Comparison of ENCODE assay signal across 9 cellular contexts in the genomic region with DNA sequence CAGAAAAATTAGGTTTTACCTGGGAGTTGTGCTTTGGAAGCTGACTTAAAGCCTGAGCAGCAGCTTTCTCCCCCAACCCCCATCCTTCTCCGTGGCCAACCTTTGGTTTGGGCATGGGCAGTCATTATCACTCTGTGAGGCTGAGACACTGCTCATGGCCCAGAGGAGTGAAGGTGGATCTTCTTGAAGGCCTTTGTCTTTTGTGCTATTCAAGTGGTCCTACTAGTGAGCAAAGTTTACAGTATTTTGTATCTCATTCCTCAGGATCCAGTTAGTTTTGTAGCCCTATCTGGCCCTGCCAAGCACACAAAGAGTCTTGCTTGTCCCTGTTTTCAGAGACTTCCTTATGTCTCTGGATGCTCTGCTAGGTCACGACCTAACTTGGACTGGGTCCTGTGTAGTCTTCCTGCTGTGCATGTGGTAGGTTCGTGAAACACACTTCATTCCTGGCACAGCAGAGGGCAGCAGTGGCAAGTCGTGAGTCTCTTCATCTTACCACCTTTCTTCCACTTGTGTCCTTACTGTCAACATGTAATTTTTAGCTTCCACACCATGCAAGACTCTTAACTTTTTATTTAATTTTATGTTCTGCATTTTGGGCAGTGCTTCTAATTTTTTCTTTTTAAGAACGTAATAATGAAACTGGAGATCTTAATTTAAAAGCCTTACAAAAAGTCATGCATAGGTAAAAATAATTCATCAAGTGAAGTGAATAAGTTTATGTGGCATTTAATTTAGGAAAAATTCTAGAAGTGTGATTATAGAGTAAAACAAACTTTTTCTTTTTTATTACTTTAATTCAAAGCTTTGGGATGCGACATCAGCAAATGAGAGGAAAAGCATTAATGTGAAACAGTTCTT. TPM values are rescaled to one million over a fixed set of nuclear protein-coding genes. Genes with fewer than 3 reads are reported as not detected.
A peak's percentile ranks its signal among the peaks of the same experiment; 100 is the strongest.
DNase-seq lines count a peak whose midpoint lies in the region; ATAC-seq, FAIRE-seq and TF ChIP-seq lines count a peak whose summit lies in the region.
"Had no signal": no experiment of that assay in that cellular context is flagged by ENCODE, and none has a peak within 500 bp of the region (broad histone marks: within the 10 kb centered on the region; RNA-seq: fewer than 3 reads in every experiment).

No MANE protein-coding gene starts in this region.

- ATAC-seq in HG02571 (IDR thresholded peaks at IDR 0.05; ENCODE audit: unreplicated experiment) (peak; percentile 93), T-cell (replicated peaks in 1 of 4) (peak; percentile 68 to 81 (median 72))

- DNase-seq in MV-4-11 (lab: John Stamatoyannopoulos, UW) (peak; percentile 72), T-cell (peak in 23 of 34 experiments; percentile 5 to 36 (median 15)), T47D (ENCODE audit: low read depth in 1 of 2, low spot score in 1 of 2) (peak; percentile 70 to 86), kidney epithelial cell (ENCODE audit: low read depth) (peak; percentile 10)
- DNase-seq in stimulated activated CD8-positive, alpha-beta memory T cell treated with anti-CD3 and anti-CD28 coated beads, Interleukin-2, amount 100 ng/mL, for 48 hours (ENCODE audit: low read depth in 2 of 2) = peak; percentile 24 to 25

- no peaks in the 10 kb centered on the region for H3K27me3 Mint-ChIP-seq in T-cell

- H3K27ac Mint-ChIP-seq in T-cell = peak overlapping the region in 1 of 2 donors; percentile 39

- H3K36me3 Mint-ChIP-seq in T-cell = peaks cover 47% of the 10 kb centered on the region

- H3K9me3 Mint-ChIP-seq in T-cell = no peaks in the 10 kb centered on the region
- H3K9me3 Mint-ChIP-seq: neural crest cell had no signal

- TF ChIP-seq CTCF in GM12873 (IDR thresholded peaks at IDR 0.05; ENCODE audit: insufficient read depth, low read depth, low read length, missing control alignments) (peak; percentile 86), kidney epithelial cell (IDR thresholded peaks at IDR 0.05; ENCODE audit: insufficient read depth, low read length, poor library complexity, severe bottlenecking) (peak; percentile 76)

- H3K36me3 ChIP-seq in kidney epithelial cell (ENCODE audit: control insufficient read depth, insufficient read depth, low read length) = no peaks in the 10 kb centered on the region

- H3K4me3 ChIP-seq in kidney epithelial cell (ENCODE audit: low read depth, low read length) = no peak overlapping the region

- H3K4me1 Mint-ChIP-seq in T-cell = peaks cover 6 to 16% (median 12%) of the 10 kb centered on the region in 3 donors

- in situ Hi-C loops in T47D (cut with HindIII; ENCODE audit: low pct_unique_long_range_greater_than_20kb, low sequenced_read_pairs) = no loop called here

- CTCF ChIA-PET in T-cell (lab: Charles Lee) = interaction anchor here in 1 of 2 donors (1.1 kb wide), 1 partner anchor 26 kb away, joined by 3 read pairs; no protein-coding TSS in a partner anchor

- no peak overlapping the region for H3K4me3 Mint-ChIP-seq in T-cell
- H3K4me3 Mint-ChIP-seq: neural crest cell had no signal

- no peaks in the 10 kb centered on the region for H3K27me3 ChIP-seq in kidney epithelial cell (ENCODE audit: control insufficient read depth, insufficient read depth, low read length)

- FAIRE-seq in A204.1 (lab: Jason Lieb, UNC) = peak; percentile 70

- POLR2A ChIA-PET in T-cell (lab: Charles Lee) = no interaction called here

RNA-seq across cellular contexts. Expression of gene APAF1, which starts 53.7 kb away (rescaled TPM):
- total RNA-seq in T-cell (10 to 100 TPM; 20.7 to 27.6 (median 23.5) TPM), kidney epithelial cell (12.5 and 15.7 TPM in 2 replicates)

RNA-seq across cellular contexts. Expression of gene IKBIP, which starts 54.2 kb away (rescaled TPM):
- total RNA-seq in T-cell (1 to 10 TPM; 2.2 to 8.7 (median 7.3) TPM), kidney epithelial cell (21.2 and 28.5 TPM in 2 replicates)

Comparison
In these comparisons a context has a peak if more than half of its experiments do, and no peak if none do; other contexts are left out.
1. DNase-seq: peak in every context shown above with its lines; median percentile 78 in T47D; 72 in MV-4-11; 24 in stimulated activated CD8-positive, alpha-beta memory T cell treated with anti-CD3 and anti-CD28 coated beads, Interleukin-2, amount 100 ng/mL, for 48 hours; 15 in T-cell; 10 in kidney epithelial cell.